Comparison of ENCODE assay signal across 8 cellular contexts in genomic region chr13:97142452-97142851, GRCh38.
DNase-seq lines count a peak whose midpoint lies in the region; ATAC-seq and TF ChIP-seq lines count a peak whose summit lies in the region.

No MANE protein-coding gene starts in this region.

- H3K27me3 ChIP-seq in neuron (ENCODE audit: insufficient read depth, low read length), result no peaks in the 10 kb centered on the region

- no peaks in the 10 kb centered on the region for H3K36me3 ChIP-seq in neuron (ENCODE audit: insufficient read depth, low read length)

- H3K9me3 ChIP-seq in neuron (ENCODE audit: low read length), result no peaks in the 10 kb centered on the region

- no peak for ATAC-seq in HG03521 (IDR thresholded peaks at IDR 0.05; ENCODE audit: unreplicated experiment)

- H3K4me1 ChIP-seq in neuron (ENCODE audit: insufficient read depth, low read length), result peaks cover 18% of the 10 kb centered on the region

- H3K4me3 ChIP-seq in fibroblast of mammary gland (ENCODE audit: control insufficient read depth, low read depth, low read length) (peak overlapping the region; percentile 36), neuron (ENCODE audit: low read length) (peak overlapping the region; percentile 38)

- H2AFZ ChIP-seq in neuron (ENCODE audit: low read depth, low read length), result peak overlapping the region; percentile 46

- peak; percentile 53 for DNase-seq in ELF-1 (ENCODE audit: low read depth, low spot score)
- DNase-seq in NOMO-1 treated with dmso at 0.1 percent for 144 hours (lab: John Stamatoyannopoulos, UW; ENCODE audit: unreplicated experiment), result peak; percentile 17
- DNase-seq in fibroblast of mammary gland (ENCODE audit: low read depth), result peak; percentile 28
- no peak for DNase-seq in NCI-H1048 (lab: John Stamatoyannopoulos, UW)
- no peak for DNase-seq in NCI-H226
- DNase-seq in SIG-M5 (lab: John Stamatoyannopoulos, UW), result no peak

- no peak for TF ChIP-seq CTCF in fibroblast of mammary gland (conservative IDR thresholded peaks at IDR 0.05; ENCODE audit: control insufficient read depth, insufficient read depth, low read depth, low read length)

Comparison
In these comparisons a context has a peak if more than half of its experiments do, and no peak if none do; other contexts are left out.
1. DNase-seq: peak in ELF-1 (single experiment), NOMO-1 treated with dmso at 0.1 percent for 144 hours (single experiment) and fibroblast of mammary gland (single experiment); none in NCI-H1048 (single experiment), NCI-H226 (single experiment) and SIG-M5 (single experiment).